In genomic region chr14:96126339-96126770, GRCh38 we compare ENCODE assay signal across 11 cellular contexts.
DNase-seq lines count a peak whose midpoint lies in the region; ATAC-seq, FAIRE-seq and TF ChIP-seq lines count a peak whose summit lies in the region.
"Had no signal": no experiment of that assay in that cellular context is flagged by ENCODE, and none has a peak within 500 bp of the region (broad histone marks: within the 10 kb centered on the region; RNA-seq: fewer than 3 reads in every experiment).

No MANE protein-coding gene starts in this region.

- no peak for TF ChIP-seq CTCF in CD4-positive, alpha-beta T cell (IDR thresholded peaks at IDR 0.05)
- TF ChIP-seq CTCF in left lung (IDR thresholded peaks at IDR 0.05) = no peak

- H3K27me3 Mint-ChIP-seq in CD4-positive, alpha-beta T cell = no peaks in the 10 kb centered on the region
- H3K27me3 Mint-ChIP-seq in activated CD4-positive, alpha-beta T cell treated with anti-CD3 and anti-CD28 coated beads, Interleukin-2, amount 10 ng/mL, durations not matched to agents 24 days and 14 days = no peaks in the 10 kb centered on the region

- H3K36me3 Mint-ChIP-seq in CD4-positive, alpha-beta T cell (ENCODE audit: low read depth) = no peaks in the 10 kb centered on the region
- no peaks in the 10 kb centered on the region for H3K36me3 Mint-ChIP-seq in activated CD4-positive, alpha-beta T cell treated with anti-CD3 and anti-CD28 coated beads, Interleukin-2, amount 10 ng/mL, durations not matched to agents 24 days and 14 days (ENCODE audit: low read depth)

- peak overlapping the region; percentile 81 for H3K4me3 Mint-ChIP-seq in CD4-positive, alpha-beta T cell
- peak overlapping the region; percentile 22 for H3K4me3 Mint-ChIP-seq in activated CD4-positive, alpha-beta T cell treated with anti-CD3 and anti-CD28 coated beads, Interleukin-2, amount 10 ng/mL, durations not matched to agents 24 days and 14 days

- H3K27me3 ChIP-seq in CD4-positive, alpha-beta T cell (ENCODE audit: control insufficient read depth, insufficient read depth, low read length) = no peaks in the 10 kb centered on the region
- H3K27me3 ChIP-seq in left lung = no peaks in the 10 kb centered on the region

- intact Hi-C loops in CD4-positive, alpha-beta T cell (cut with DNase I, micrococcal nuclease) = loop anchor here in 1 of 2 experiments (1.0 to 2.0 kb wide), 2 partner anchors 9 to 26 kb away; no protein-coding TSS in a partner anchor
- intact Hi-C loops in activated CD4-positive, alpha-beta T cell treated with anti-CD3 and anti-CD28 coated beads, Interleukin-2, amount 10 ng/mL, durations not matched to agents 24 days and 14 days (cut with micrococcal nuclease) = no loop called here
- intact Hi-C loops in left lung (cut with DNase I) = no loop called here

- no peak for FAIRE-seq in GM19239 (lab: Jason Lieb, UNC)
- FAIRE-seq: H1 had no signal

- H3K4me1 Mint-ChIP-seq in CD4-positive, alpha-beta T cell (ENCODE audit: low read depth) = peaks cover 53% of the 10 kb centered on the region
- H3K4me1 Mint-ChIP-seq in activated CD4-positive, alpha-beta T cell treated with anti-CD3 and anti-CD28 coated beads, Interleukin-2, amount 10 ng/mL, durations not matched to agents 24 days and 14 days = peaks cover 14% of the 10 kb centered on the region

- no peaks in the 10 kb centered on the region for H3K36me3 ChIP-seq in left lung

- CTCF ChIA-PET in CD4-positive, alpha-beta T cell (lab: Charles Lee) = interaction anchor here (1.4 kb wide), 1 partner anchor 26 kb away, joined by 3 read pairs; no protein-coding TSS in a partner anchor

- H3K27ac ChIP-seq in CD4-positive, alpha-beta T cell (ENCODE audit: low read depth, low read length) = peak overlapping the region; percentile 70
- H3K27ac ChIP-seq in left lung = peak overlapping the region in 1 of 2 donors; percentile 46
- H3K27ac ChIP-seq: RWPE1 had no signal

- no peak overlapping the region for H3K4me3 ChIP-seq in left lung

- DNase-seq in CD4-positive, alpha-beta T cell = peak in 9 of 10 experiments; percentile 4 to 62 (median 24)
- DNase-seq in activated CD4-positive, alpha-beta T cell treated with anti-CD3 and anti-CD28 coated beads, Interleukin-2, amount 10 ng/mL, durations not matched to agents 24 days and 14 days = peak; percentile 84
- no peak for DNase-seq in left lung
- no peak for DNase-seq in NCI-H524 treated with DMSO at 0.1 percent for 48 hours (lab: John Stamatoyannopoulos, UW)
- DNase-seq in NCI-H69 (lab: John Stamatoyannopoulos, UW) = no peak
- no peak for DNase-seq in GM19239 (ENCODE audit: insufficient read length, low spot score)
- DNase-seq: head of caudate nucleus had no signal

- H3K4me1 ChIP-seq in left lung = peaks cover 0 to 14% of the 10 kb centered on the region in 2 donors

- no peaks in the 10 kb centered on the region for H3K9me3 Mint-ChIP-seq in CD4-positive, alpha-beta T cell
- H3K9me3 Mint-ChIP-seq in activated CD4-positive, alpha-beta T cell treated with anti-CD3 and anti-CD28 coated beads, Interleukin-2, amount 10 ng/mL, durations not matched to agents 24 days and 14 days = no peaks in the 10 kb centered on the region

- H3K9me3 ChIP-seq in CD4-positive, alpha-beta T cell (ENCODE audit: control insufficient read depth, low read length) = no peaks in the 10 kb centered on the region
- H3K9me3 ChIP-seq in left lung = no peaks in the 10 kb centered on the region

- H3K27ac Mint-ChIP-seq in CD4-positive, alpha-beta T cell = peak overlapping the region; percentile 95
- H3K27ac Mint-ChIP-seq in activated CD4-positive, alpha-beta T cell treated with anti-CD3 and anti-CD28 coated beads, Interleukin-2, amount 10 ng/mL, durations not matched to agents 24 days and 14 days = peak overlapping the region; percentile 65

- peak; percentile 90 for ATAC-seq in CD4-positive, alpha-beta T cell (ENCODE audit: poor library complexity)
- ATAC-seq in GM21737 (IDR thresholded peaks at IDR 0.05; ENCODE audit: unreplicated experiment) (peak; percentile 62), left lung (peak; percentile 35), HG02885 (IDR thresholded peaks at IDR 0.05; ENCODE audit: poor library complexity, unreplicated experiment) (no peak)

- POLR2A ChIA-PET in CD4-positive, alpha-beta T cell (lab: Charles Lee) = interaction anchor here (0.7 to 1.9 kb wide), 7 partner anchors 9 to 148 kb away, joined by 3 to 8 read pairs (median 3); no protein-coding TSS in a partner anchor

Comparison
In these comparisons a context has a peak if more than half of its experiments do, and no peak if none do; other contexts are left out.
1. DNase-seq: peak in CD4-positive, alpha-beta T cell (9 of 10) and activated CD4-positive, alpha-beta T cell treated with anti-CD3 and anti-CD28 coated beads, Interleukin-2, amount 10 ng/mL, durations not matched to agents 24 days and 14 days (single experiment); none in left lung (0 of 2), NCI-H524 treated with DMSO at 0.1 percent for 48 hours (single experiment), NCI-H69 (single experiment) and GM19239 (single experiment).